ENCODE assay signal across 25 cellular contexts in the genomic region with DNA sequence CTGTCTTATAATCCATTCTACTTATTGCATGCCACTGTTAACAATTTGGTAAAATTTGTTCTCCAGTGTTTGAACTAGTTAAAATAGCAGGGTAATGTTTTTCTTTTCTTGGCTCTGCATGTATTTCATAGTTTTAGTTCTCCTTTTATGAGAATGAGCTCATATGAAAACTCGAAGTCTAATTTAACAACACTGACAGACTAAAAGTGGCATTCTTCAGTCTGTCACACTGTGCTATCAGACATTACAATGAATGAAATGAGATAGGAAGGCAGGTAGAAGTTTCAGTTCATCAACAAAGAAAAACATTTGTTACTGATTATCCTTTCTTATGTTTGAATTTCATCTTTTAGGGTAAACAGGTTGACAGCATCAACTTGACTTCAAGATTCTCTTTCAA. TPM values are rescaled to one million over a fixed set of nuclear protein-coding genes. Genes with fewer than 3 reads are reported as not detected.
DNase-seq lines count a peak whose midpoint lies in the region; ATAC-seq and TF ChIP-seq lines count a peak whose summit lies in the region.
"Had no signal": no experiment of that assay in that cellular context is flagged by ENCODE, and none has a peak within 500 bp of the region (broad histone marks: within the 10 kb centered on the region; RNA-seq: fewer than 3 reads in every experiment).

No MANE protein-coding gene starts in this region.

- H3K4me3 ChIP-seq in cardiac muscle cell: no peak overlapping the region
- H3K4me3 ChIP-seq in OCI-LY7 (ENCODE audit: low read depth, low read length, poor library complexity, severe bottlenecking): no peak overlapping the region
- H3K4me3 ChIP-seq in A673 (ENCODE audit: low read depth, low read length, poor library complexity, severe bottlenecking): no peak overlapping the region
- H3K4me3 ChIP-seq: GM23338, ovary, skin epidermis, suprapubic skin, upper lobe of right lung had no signal

- H3K9me3 ChIP-seq in cardiac muscle cell (ENCODE audit: low read depth): no peaks in the 10 kb centered on the region
- H3K9me3 ChIP-seq in OCI-LY7 (ENCODE audit: low read length): no peaks in the 10 kb centered on the region
- no peaks in the 10 kb centered on the region for H3K9me3 ChIP-seq in A673 (ENCODE audit: low read depth, low read length, poor library complexity, severe bottlenecking)
- H3K9me3 ChIP-seq: ovary, SK-N-SH, suprapubic skin, upper lobe of right lung had no signal

- DNase-seq in cardiac muscle cell (ENCODE audit: low read depth in 1 of 2, low spot score in 1 of 2) (no peak), Right ventricle myocardium inferior (ENCODE audit: missing footprints) (no peak), OCI-LY7 (ENCODE audit: low spot score) (peak; percentile 6), SHP77 (lab: John Stamatoyannopoulos, UW) (no peak), sciatic nerve (ENCODE audit: low spot score) (no peak), A673 (ENCODE audit: low spot score) (no peak)
- DNase-seq: activated CD8-positive, alpha-beta memory T cell treated with anti-CD3 and anti-CD28 coated beads, Interleukin-2, amount 10 ng/mL, durations not matched to agents 7 days and 5 days; activated naive CD8-positive, alpha-beta T cell treated with anti-CD3 and anti-CD28 coated beads, Interleukin-2, amount 50 U/mL, for 24 hours; activated T-cell treated with anti-CD3 and anti-CD28 coated beads, Interleukin-2, amount 50 U/mL, for 48 hours; caudate nucleus; CD4-positive, alpha-beta T cell; DND-41; NCI-H748 treated with DMSO at 0.1 percent for 48 hours; OCI-M1; ovary; SK-N-SH; stimulated activated naive B cell treated with anti-CD40 and anti-IgM and Interleukin-4, amounts not matched to agents 10 μg/mL and 1 μg/mL and 100 μg/mL, for 72 hours; upper lobe of right lung had no signal

- H3K27ac ChIP-seq in cardiac muscle cell (peak overlapping the region; percentile 9), OCI-LY7 (ENCODE audit: low read depth, low read length, poor library complexity, severe bottlenecking) (no peak overlapping the region), A673 (ENCODE audit: low read depth, low read length, poor library complexity, severe bottlenecking) (no peak overlapping the region)
- H3K27ac ChIP-seq: KMS-11, ovary, RWPE1, skin epidermis, suprapubic skin, upper lobe of right lung had no signal

- ATAC-seq in Right ventricle myocardium inferior (no peak), HG02852 (IDR thresholded peaks at IDR 0.05; ENCODE audit: unreplicated experiment) (peak; percentile 65), sciatic nerve (no peak), GM18505 (IDR thresholded peaks at IDR 0.05; ENCODE audit: unreplicated experiment) (no peak)
- ATAC-seq: activated CD8-positive, alpha-beta memory T cell treated with anti-CD3 and anti-CD28 coated beads, Interleukin-2, amount 10 ng/mL, durations not matched to agents 7 days and 5 days; activated naive CD8-positive, alpha-beta T cell treated with anti-CD3 and anti-CD28 coated beads, Interleukin-2, amount 50 U/mL, for 24 hours; GM23338; stimulated activated naive B cell treated with anti-CD40 and anti-IgM and Interleukin-4, amounts not matched to agents 10 μg/mL and 1 μg/mL and 100 μg/mL, for 72 hours; upper lobe of right lung had no signal

- H3K79me2 ChIP-seq in OCI-LY7 (ENCODE audit: insufficient read depth, low read depth, low read length): no peaks in the 10 kb centered on the region

- peak overlapping the region; percentile 12; the same call in 1 of the 2 replicates for H3K4me2 ChIP-seq in OCI-LY7 (ENCODE audit: low read length)
- H3K4me2 ChIP-seq: GM23338, KMS-11, SK-N-SH had no signal

- H3K4me1 ChIP-seq in cardiac muscle cell (ENCODE audit: low read depth): no peaks in the 10 kb centered on the region
- H3K4me1 ChIP-seq in OCI-LY7 (ENCODE audit: insufficient read depth, low read length, poor library complexity, severe bottlenecking): peaks cover 8% of the 10 kb centered on the region
- H3K4me1 ChIP-seq in A673 (ENCODE audit: insufficient read depth, low read length, poor library complexity, severe bottlenecking): no peaks in the 10 kb centered on the region
- H3K4me1 ChIP-seq: suprapubic skin, upper lobe of right lung had no signal

- CTCF ChIA-PET in OCI-LY7 (lab: Charles Lee; ENCODE audit: unreplicated experiment): no interaction called here
- CTCF ChIA-PET in A673 (lab: Charles Lee): no interaction called here

- H4K20me1 ChIP-seq in OCI-LY7 (ENCODE audit: insufficient read depth, low read length): no peaks in the 10 kb centered on the region

- H3K9me2 ChIP-seq in OCI-LY7 (ENCODE audit: insufficient read depth, low read length): no peaks in the 10 kb centered on the region
- H3K9me2 ChIP-seq: SK-N-SH had no signal

- POLR2A ChIA-PET in OCI-LY7 (lab: Charles Lee): interaction anchor here (1.0 to 1.3 kb wide), 2 partner anchors 10 to 13 kb away, joined by 3 read pairs; no protein-coding TSS in a partner anchor
- POLR2A ChIA-PET in A673 (lab: Charles Lee; ENCODE audit: low non-redundant PET): no interaction called here

- H3K36me3 ChIP-seq in cardiac muscle cell (peaks cover 16% of the 10 kb centered on the region), OCI-LY7 (ENCODE audit: insufficient read depth, low read length) (peaks cover 56% of the 10 kb centered on the region), A673 (ENCODE audit: insufficient read depth, low read length, poor library complexity, severe bottlenecking) (no peaks in the 10 kb centered on the region)
- H3K36me3 ChIP-seq: ovary had no signal

- intact Hi-C loops in Right ventricle myocardium inferior (cut with DNase I) (no loop called here), OCI-LY7 (cut with micrococcal nuclease; ENCODE audit: unreplicated experiment) (no loop called here), sciatic nerve (cut with DNase I) (no loop called here), A673 (cut with micrococcal nuclease; ENCODE audit: unreplicated experiment) (no loop called here)

- H2AFZ ChIP-seq in OCI-LY7 (ENCODE audit: low read length): no peak overlapping the region
- H2AFZ ChIP-seq: GM23338 had no signal

- H3K27me3 ChIP-seq in cardiac muscle cell: no peaks in the 10 kb centered on the region
- no peaks in the 10 kb centered on the region for H3K27me3 ChIP-seq in A673 (replicated peaks; ENCODE audit: insufficient read depth, low read depth, low read length, poor library complexity)
- H3K27me3 ChIP-seq: ovary, suprapubic skin, upper lobe of right lung had no signal

- TF ChIP-seq POLR2A in GM18505 (IDR thresholded peaks at IDR 0.05; ENCODE audit: borderline replicate concordance, extremely low read depth, insufficient read depth, insufficient read length): no peak

- BruUV-seq in OCI-LY7 (replicated peaks; lab: Mats Ljungman, UMichigan): no TSS peak
- BruUV-seq in A673 (replicated peaks; lab: Mats Ljungman, UMichigan): no TSS peak

- TF ChIP-seq CTCF in cardiac muscle cell (IDR thresholded peaks at IDR 0.05; ENCODE audit: low read depth, low read length) (no peak), OCI-LY7 (conservative IDR thresholded peaks at IDR 0.05; ENCODE audit: low read length) (no peak), A673 (conservative IDR thresholded peaks at IDR 0.05; ENCODE audit: low read depth, low read length) (no peak)

RNA-seq across cellular contexts. Expression of a gene that starts 10.1 kb away (rescaled TPM):
- total RNA-seq in cardiac muscle cell: 5.9 and 6.1 TPM in 2 replicates
- 12.9 and 18.4 TPM in 2 replicates for polyA plus RNA-seq in cardiac muscle cell
- total RNA-seq in Right ventricle myocardium inferior: 11.4 TPM
- 5.0 and 6.8 TPM in 2 replicates for total RNA-seq in OCI-LY7 (2014; rRNA removed; shearing (Covaris generic))
- total RNA-seq in OCI-LY7 (2022): 10.6 and 13.2 TPM in 2 replicates
- 7.8 TPM for total RNA-seq in sciatic nerve
- 2.9 and 3.7 TPM in 2 replicates for total RNA-seq in A673 (2021)
